1 cellular context compared by ENCODE assay signal in genomic region chr12:31749024-31749704, GRCh38.
TF ChIP-seq lines count a peak whose summit lies in the region.

No MANE protein-coding gene starts in this region.

TF ChIP-seq in HEK293, 187 proteins besides CTCF, POLR2A, EP300 and RAD21 (continued from another document and continues in another):
- TF ChIP-seq ZNF654 (tag by site-specific recombination; IDR thresholded peaks at IDR 0.05; ENCODE audit: low read depth) (peak; percentile 19), ZBTB26 (tag by site-specific recombination; optimal IDR thresholded peaks at IDR 0.05) (peak; percentile 40), ZNF660 (tag by site-specific recombination; IDR thresholded peaks at IDR 0.05) (peak; percentile 98), ZBTB49 (tag by site-specific recombination; IDR thresholded peaks at IDR 0.05; ENCODE audit: low read depth) (no peak), ZFHX2 (tag by site-specific recombination; conservative IDR thresholded peaks at IDR 0.05) (peak; percentile 71), HOXC10 (CRISPR knock-in tag; IDR thresholded peaks at IDR 0.05) (no peak; the same call in 1 of the 2 replicates), ZNF350 (tag by site-specific recombination; IDR thresholded peaks at IDR 0.05) (no peak), ZNF664 (tag by site-specific recombination; IDR thresholded peaks at IDR 0.05) (peak; percentile 64; the same call in 1 of the 2 replicates), ZNF398 (tag by site-specific recombination; IDR thresholded peaks at IDR 0.05) (peak; percentile 65), ZNF311 (tag by site-specific recombination; IDR thresholded peaks at IDR 0.05; ENCODE audit: borderline replicate concordance) (no peak), HOXA7 (CRISPR knock-in tag; IDR thresholded peaks at IDR 0.05; ENCODE audit: borderline replicate concordance) (no peak), ZIC2 (tag by site-specific recombination; IDR thresholded peaks at IDR 0.05) (peak; percentile 63), SP3 (tag by site-specific recombination; IDR thresholded peaks at IDR 0.05) (peak; percentile 81), ZNF48 (tag by site-specific recombination; IDR thresholded peaks at IDR 0.05) (no peak), ZNF138 (tag by site-specific recombination; IDR thresholded peaks at IDR 0.05; ENCODE audit: borderline replicate concordance) (no peak), ZFP3 (tag by site-specific recombination; IDR thresholded peaks at IDR 0.05; ENCODE audit: low read depth) (no peak), FEZF1 (tag by site-specific recombination; IDR thresholded peaks at IDR 0.05) (peak; percentile 91), ZBTB20 (tag by site-specific recombination; IDR thresholded peaks at IDR 0.05) (no peak), ZNF600 (tag by site-specific recombination; IDR thresholded peaks at IDR 0.05) (peak; percentile 97), ZFP37 (tag by site-specific recombination; IDR thresholded peaks at IDR 0.05) (peak; percentile 96), GLIS1 (tag by site-specific recombination; IDR thresholded peaks at IDR 0.05) (peak; percentile 67), MZF1 (tag by site-specific recombination; IDR thresholded peaks at IDR 0.05; ENCODE audit: borderline replicate concordance) (peak; percentile 77), ZNF707 (tag by site-specific recombination; IDR thresholded peaks at IDR 0.05) (peak; percentile 81), MEIS1 (CRISPR knock-in tag; IDR thresholded peaks at IDR 0.05; ENCODE audit: borderline replicate concordance) (peak; percentile 59; the same call in 1 of the 2 replicates), ZNF692 (tag by site-specific recombination; IDR thresholded peaks at IDR 0.05) (no peak; the same call in none of the 2 replicates), ZNF433 (tag by site-specific recombination; IDR thresholded peaks at IDR 0.05; ENCODE audit: low read depth) (no peak)
- TF ChIP-seq, protein P1, sequence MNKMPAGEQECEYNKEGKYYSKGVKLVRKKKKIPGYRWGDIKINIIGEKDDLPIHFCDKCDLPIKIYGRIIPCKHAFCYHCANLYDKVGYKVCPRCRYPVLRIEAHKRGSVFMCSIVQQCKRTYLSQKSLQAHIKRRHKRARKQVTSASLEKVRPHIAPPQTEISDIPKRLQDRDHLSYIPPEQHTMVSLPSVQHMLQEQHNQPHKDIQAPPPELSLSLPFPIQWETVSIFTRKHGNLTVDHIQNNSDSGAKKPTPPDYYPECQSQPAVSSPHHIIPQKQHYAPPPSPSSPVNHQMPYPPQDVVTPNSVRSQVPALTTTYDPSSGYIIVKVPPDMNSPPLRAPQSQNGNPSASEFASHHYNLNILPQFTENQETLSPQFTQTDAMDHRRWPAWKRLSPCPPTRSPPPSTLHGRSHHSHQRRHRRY (tag by site-specific recombination; IDR thresholded peaks at IDR 0.05) = no peak
- TF ChIP-seq, protein P2, sequence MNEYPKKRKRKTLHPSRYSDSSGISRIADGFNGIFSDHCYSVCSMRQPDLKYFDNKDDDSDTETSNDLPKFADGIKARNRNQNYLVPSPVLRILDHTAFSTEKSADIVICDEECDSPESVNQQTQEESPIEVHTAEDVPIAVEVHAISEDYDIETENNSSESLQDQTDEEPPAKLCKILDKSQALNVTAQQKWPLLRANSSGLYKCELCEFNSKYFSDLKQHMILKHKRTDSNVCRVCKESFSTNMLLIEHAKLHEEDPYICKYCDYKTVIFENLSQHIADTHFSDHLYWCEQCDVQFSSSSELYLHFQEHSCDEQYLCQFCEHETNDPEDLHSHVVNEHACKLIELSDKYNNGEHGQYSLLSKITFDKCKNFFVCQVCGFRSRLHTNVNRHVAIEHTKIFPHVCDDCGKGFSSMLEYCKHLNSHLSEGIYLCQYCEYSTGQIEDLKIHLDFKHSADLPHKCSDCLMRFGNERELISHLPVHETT (tag by site-specific recombination; IDR thresholded peaks at IDR 0.05) = peak; percentile 99
- TF ChIP-seq, protein P3, sequence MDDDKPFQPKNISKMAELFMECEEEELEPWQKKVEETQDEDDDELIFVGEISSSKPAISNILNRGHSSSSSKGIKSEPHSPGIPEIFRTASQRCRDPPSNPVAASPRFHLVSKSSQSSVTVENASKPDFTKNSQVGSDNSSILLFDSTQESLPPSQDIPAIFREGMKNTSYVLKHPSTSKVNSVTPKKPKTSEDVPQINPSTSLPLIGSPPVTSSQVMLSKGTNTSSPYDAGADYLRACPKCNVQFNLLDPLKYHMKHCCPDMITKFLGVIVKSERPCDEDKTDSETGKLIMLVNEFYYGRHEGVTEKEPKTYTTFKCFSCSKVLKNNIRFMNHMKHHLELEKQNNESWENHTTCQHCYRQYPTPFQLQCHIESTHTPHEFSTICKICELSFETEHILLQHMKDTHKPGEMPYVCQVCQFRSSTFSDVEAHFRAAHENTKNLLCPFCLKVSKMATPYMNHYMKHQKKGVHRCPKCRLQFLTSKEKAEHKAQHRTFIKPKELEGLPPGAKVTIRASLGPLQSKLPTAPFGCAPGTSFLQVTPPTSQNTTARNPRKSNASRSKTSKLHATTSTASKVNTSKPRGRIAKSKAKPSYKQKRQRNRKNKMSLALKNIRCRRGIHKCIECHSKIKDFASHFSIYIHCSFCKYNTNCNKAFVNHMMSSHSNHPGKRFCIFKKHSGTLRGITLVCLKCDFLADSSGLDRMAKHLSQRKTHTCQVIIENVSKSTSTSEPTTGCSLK (tag by site-specific recombination; IDR thresholded peaks at IDR 0.05) = no peak
- TF ChIP-seq, protein P4, sequence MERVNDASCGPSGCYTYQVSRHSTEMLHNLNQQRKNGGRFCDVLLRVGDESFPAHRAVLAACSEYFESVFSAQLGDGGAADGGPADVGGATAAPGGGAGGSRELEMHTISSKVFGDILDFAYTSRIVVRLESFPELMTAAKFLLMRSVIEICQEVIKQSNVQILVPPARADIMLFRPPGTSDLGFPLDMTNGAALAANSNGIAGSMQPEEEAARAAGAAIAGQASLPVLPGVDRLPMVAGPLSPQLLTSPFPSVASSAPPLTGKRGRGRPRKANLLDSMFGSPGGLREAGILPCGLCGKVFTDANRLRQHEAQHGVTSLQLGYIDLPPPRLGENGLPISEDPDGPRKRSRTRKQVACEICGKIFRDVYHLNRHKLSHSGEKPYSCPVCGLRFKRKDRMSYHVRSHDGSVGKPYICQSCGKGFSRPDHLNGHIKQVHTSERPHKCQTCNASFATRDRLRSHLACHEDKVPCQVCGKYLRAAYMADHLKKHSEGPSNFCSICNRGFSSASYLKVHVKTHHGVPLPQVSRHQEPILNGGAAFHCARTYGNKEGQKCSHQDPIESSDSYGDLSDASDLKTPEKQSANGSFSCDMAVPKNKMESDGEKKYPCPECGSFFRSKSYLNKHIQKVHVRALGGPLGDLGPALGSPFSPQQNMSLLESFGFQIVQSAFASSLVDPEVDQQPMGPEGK (tag by site-specific recombination; IDR thresholded peaks at IDR 0.05) = peak; percentile 79; the same call in 1 of the 2 replicates
- TF ChIP-seq, protein P5, sequence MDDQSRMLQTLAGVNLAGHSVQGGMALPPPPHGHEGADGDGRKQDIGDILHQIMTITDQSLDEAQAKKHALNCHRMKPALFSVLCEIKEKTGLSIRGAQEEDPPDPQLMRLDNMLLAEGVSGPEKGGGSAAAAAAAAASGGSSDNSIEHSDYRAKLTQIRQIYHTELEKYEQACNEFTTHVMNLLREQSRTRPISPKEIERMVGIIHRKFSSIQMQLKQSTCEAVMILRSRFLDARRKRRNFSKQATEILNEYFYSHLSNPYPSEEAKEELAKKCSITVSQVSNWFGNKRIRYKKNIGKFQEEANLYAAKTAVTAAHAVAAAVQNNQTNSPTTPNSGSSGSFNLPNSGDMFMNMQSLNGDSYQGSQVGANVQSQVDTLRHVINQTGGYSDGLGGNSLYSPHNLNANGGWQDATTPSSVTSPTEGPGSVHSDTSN (CRISPR knock-in tag; IDR thresholded peaks at IDR 0.05) = no peak
- TF ChIP-seq, protein P6, sequence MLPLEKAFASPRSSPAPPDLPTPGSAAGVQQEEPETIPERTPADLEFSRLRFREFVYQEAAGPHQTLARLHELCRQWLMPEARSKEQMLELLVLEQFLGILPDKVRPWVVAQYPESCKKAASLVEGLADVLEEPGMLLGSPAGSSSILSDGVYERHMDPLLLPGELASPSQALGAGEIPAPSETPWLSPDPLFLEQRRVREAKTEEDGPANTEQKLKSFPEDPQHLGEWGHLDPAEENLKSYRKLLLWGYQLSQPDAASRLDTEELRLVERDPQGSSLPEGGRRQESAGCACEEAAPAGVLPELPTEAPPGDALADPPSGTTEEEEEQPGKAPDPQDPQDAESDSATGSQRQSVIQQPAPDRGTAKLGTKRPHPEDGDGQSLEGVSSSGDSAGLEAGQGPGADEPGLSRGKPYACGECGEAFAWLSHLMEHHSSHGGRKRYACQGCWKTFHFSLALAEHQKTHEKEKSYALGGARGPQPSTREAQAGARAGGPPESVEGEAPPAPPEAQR (tag by site-specific recombination; IDR thresholded peaks at IDR 0.05) = no peak
- TF ChIP-seq, protein P7, sequence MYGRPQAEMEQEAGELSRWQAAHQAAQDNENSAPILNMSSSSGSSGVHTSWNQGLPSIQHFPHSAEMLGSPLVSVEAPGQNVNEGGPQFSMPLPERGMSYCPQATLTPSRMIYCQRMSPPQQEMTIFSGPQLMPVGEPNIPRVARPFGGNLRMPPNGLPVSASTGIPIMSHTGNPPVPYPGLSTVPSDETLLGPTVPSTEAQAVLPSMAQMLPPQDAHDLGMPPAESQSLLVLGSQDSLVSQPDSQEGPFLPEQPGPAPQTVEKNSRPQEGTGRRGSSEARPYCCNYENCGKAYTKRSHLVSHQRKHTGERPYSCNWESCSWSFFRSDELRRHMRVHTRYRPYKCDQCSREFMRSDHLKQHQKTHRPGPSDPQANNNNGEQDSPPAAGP (tag by site-specific recombination; IDR thresholded peaks at IDR 0.05) = peak; percentile 99
- TF ChIP-seq, protein P8, sequence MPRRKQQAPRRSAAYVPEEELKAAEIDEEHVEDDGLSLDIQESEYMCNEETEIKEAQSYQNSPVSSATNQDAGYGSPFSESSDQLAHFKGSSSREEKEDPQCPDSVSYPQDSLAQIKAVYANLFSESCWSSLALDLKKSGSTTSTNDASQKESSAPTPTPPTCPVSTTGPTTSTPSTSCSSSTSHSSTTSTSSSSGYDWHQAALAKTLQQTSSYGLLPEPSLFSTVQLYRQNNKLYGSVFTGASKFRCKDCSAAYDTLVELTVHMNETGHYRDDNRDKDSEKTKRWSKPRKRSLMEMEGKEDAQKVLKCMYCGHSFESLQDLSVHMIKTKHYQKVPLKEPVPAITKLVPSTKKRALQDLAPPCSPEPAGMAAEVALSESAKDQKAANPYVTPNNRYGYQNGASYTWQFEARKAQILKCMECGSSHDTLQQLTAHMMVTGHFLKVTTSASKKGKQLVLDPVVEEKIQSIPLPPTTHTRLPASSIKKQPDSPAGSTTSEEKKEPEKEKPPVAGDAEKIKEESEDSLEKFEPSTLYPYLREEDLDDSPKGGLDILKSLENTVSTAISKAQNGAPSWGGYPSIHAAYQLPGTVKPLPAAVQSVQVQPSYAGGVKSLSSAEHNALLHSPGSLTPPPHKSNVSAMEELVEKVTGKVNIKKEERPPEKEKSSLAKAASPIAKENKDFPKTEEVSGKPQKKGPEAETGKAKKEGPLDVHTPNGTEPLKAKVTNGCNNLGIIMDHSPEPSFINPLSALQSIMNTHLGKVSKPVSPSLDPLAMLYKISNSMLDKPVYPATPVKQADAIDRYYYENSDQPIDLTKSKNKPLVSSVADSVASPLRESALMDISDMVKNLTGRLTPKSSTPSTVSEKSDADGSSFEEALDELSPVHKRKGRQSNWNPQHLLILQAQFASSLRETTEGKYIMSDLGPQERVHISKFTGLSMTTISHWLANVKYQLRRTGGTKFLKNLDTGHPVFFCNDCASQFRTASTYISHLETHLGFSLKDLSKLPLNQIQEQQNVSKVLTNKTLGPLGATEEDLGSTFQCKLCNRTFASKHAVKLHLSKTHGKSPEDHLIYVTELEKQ (tag by site-specific recombination; IDR thresholded peaks at IDR 0.05; ENCODE audit: borderline replicate concordance) = peak; percentile 99
